ENCODE assay signal across 9 cellular contexts in genomic region chr19:3176715-3177501, GRCh38. TPM values are rescaled to one million over a fixed set of nuclear protein-coding genes. Genes with fewer than 3 reads are reported as not detected.
DNase-seq lines count a peak whose midpoint lies in the region; ATAC-seq and TF ChIP-seq lines count a peak whose summit lies in the region.
"Had no signal": no experiment of that assay in that cellular context is flagged by ENCODE, and none has a peak within 500 bp of the region (broad histone marks: within the 10 kb centered on the region; RNA-seq: fewer than 3 reads in every experiment).

No MANE protein-coding gene starts in this region.

- no peaks in the 10 kb centered on the region for H3K27me3 ChIP-seq in aorta (ENCODE audit: control insufficient read depth in 1 of 2, insufficient read depth in 2 of 2, low read length in 1 of 2)

- no peak overlapping the region for H3K4me3 ChIP-seq in aorta (ENCODE audit: low read length in 2 of 2)

- H3K9me3 ChIP-seq in aorta (ENCODE audit: control insufficient read depth, low read length), result no peaks in the 10 kb centered on the region

- peaks cover 23 to 28% of the 10 kb centered on the region in 2 donors for H3K36me3 Mint-ChIP-seq in activated naive CD4-positive, alpha-beta T cell treated with anti-CD3 and anti-CD28 coated beads, Interleukin-2, amount 50 U/mL, for 72 hours
- H3K36me3 Mint-ChIP-seq in naive B cell (peaks cover 0 to 8% of the 10 kb centered on the region in 2 donors), nephron progenitor cell (ENCODE audit: low read depth) (no peaks in the 10 kb centered on the region)

- H3K4me1 ChIP-seq in aorta (ENCODE audit: control insufficient read depth in 1 of 2, insufficient read depth in 2 of 2, low read length in 2 of 2), result no peaks in the 10 kb centered on the region

- H3K27ac ChIP-seq in aorta (ENCODE audit: low read depth in 1 of 2, low read length in 2 of 2), result no peak overlapping the region

- DNase-seq in GDM1 (lab: John Stamatoyannopoulos, UW), result peak; percentile 10
- DNase-seq in RPMI8226, result peak; percentile 46
- DNase-seq in activated naive CD4-positive, alpha-beta T cell treated with anti-CD3 and anti-CD28 coated beads, Interleukin-2, amount 50 U/mL, for 72 hours (ENCODE audit: low spot score in 2 of 2), result peak; percentile 60 to 84
- DNase-seq in naive B cell, result peak; percentile 25
- DNase-seq in aorta, result peak in 1 of 2 donors; percentile 62
- no peak for DNase-seq in NCI-H2196 (lab: John Stamatoyannopoulos, UW; ENCODE audit: unreplicated experiment)
- no peak for DNase-seq in NCI-H1048 (lab: John Stamatoyannopoulos, UW)
- DNase-seq in nephron progenitor cell, result no peak

- TF ChIP-seq CTCF in nephron progenitor cell (IDR thresholded peaks at IDR 0.05), result no peak

- H3K27me3 Mint-ChIP-seq in naive B cell, result no peaks in the 10 kb centered on the region
- H3K27me3 Mint-ChIP-seq in nephron progenitor cell (ENCODE audit: low read depth, poor library complexity), result peaks cover 12% of the 10 kb centered on the region

- H3K4me1 Mint-ChIP-seq in naive B cell (peaks cover 29 to 47% (median 36%) of the 10 kb centered on the region in 3 donors), nephron progenitor cell (peaks cover 4% of the 10 kb centered on the region)

- intact Hi-C loops in aorta (cut with DNase I), result no loop called here

- peak; percentile 61 to 78 for ATAC-seq in activated naive CD4-positive, alpha-beta T cell treated with anti-CD3 and anti-CD28 coated beads, Interleukin-2, amount 50 U/mL, for 72 hours
- ATAC-seq in naive B cell (ENCODE audit: low read depth in 2 of 2), result no peak
- peak; percentile 49 for ATAC-seq in aorta (ENCODE audit: low FRiP score)

- no peaks in the 10 kb centered on the region for H3K36me3 ChIP-seq in aorta (ENCODE audit: control insufficient read depth in 1 of 2, insufficient read depth in 2 of 2, low read length in 1 of 2)

- H3K27ac Mint-ChIP-seq in activated naive CD4-positive, alpha-beta T cell treated with anti-CD3 and anti-CD28 coated beads, Interleukin-2, amount 50 U/mL, for 72 hours, result peak overlapping the region; percentile 89 to 93
- H3K27ac Mint-ChIP-seq in naive B cell (peak overlapping the region; percentile 91 to 99 (median 98)), nephron progenitor cell (no peak overlapping the region)

- H3K4me3 Mint-ChIP-seq in naive B cell, result peak overlapping the region; percentile 35 to 87 (median 70)
- no peak overlapping the region for H3K4me3 Mint-ChIP-seq in nephron progenitor cell

- 77 to 79% methylated on average over 11 of the region's 11 CpGs for WGBS in aorta, 2 donors

- H3K9me3 Mint-ChIP-seq in activated naive CD4-positive, alpha-beta T cell treated with anti-CD3 and anti-CD28 coated beads, Interleukin-2, amount 50 U/mL, for 72 hours, result no peaks in the 10 kb centered on the region
- H3K9me3 Mint-ChIP-seq in naive B cell (peaks cover 0 to 18% (median 6%) of the 10 kb centered on the region in 7 donors), nephron progenitor cell (no peaks in the 10 kb centered on the region)

RNA-seq across cellular contexts. Expression of gene S1PR4, which starts 1.7 kb away (rescaled TPM):
- 10 to 100 TPM; 18.6 to 62.1 TPM for total RNA-seq in activated naive CD4-positive, alpha-beta T cell treated with anti-CD3 and anti-CD28 coated beads, Interleukin-2, amount 50 U/mL, for 72 hours
- polyA plus RNA-seq in naive B cell (ENCODE audit: low read depth in 6 of 6), result 100 to 1,000 TPM; 307 to 524 (median 405) TPM
- total RNA-seq in aorta, result 1 to 10 TPM; 2.4 to 2.5 TPM
- under 1 TPM; 0.50 to 0.79 TPM for polyA plus RNA-seq in aorta

RNA-seq across cellular contexts. Expression of gene NCLN, which starts 8.8 kb away (rescaled TPM):
- 10 to 100 TPM; 41.7 to 63.3 TPM for total RNA-seq in activated naive CD4-positive, alpha-beta T cell treated with anti-CD3 and anti-CD28 coated beads, Interleukin-2, amount 50 U/mL, for 72 hours
- polyA plus RNA-seq in naive B cell (ENCODE audit: low read depth in 6 of 6), result 10 to 100 TPM; 17.1 to 47.6 (median 29.2) TPM
- 10 to 100 TPM; 26.1 to 29.6 TPM for total RNA-seq in aorta
- polyA plus RNA-seq in aorta, result 10 to 100 TPM; 14.7 to 47.0 TPM

RNA-seq across cellular contexts. Expression of gene GNA15, which starts 41.1 kb away (rescaled TPM):
- total RNA-seq in activated naive CD4-positive, alpha-beta T cell treated with anti-CD3 and anti-CD28 coated beads, Interleukin-2, amount 50 U/mL, for 72 hours, result 100 to 1,000 TPM in 1 of 2 donors, 1 to 10 TPM in 1; 3.0 to 105 TPM
- under 1 TPM in 3 of 6 donors, not detected in 3; 0.21 to 0.59 (median 0.53) TPM for polyA plus RNA-seq in naive B cell (ENCODE audit: low read depth in 6 of 6)
- 10 to 100 TPM in 1 of 2 donors, 1 to 10 TPM in 1; 8.7 to 12.5 TPM for total RNA-seq in aorta
- 1 to 10 TPM; 1.8 to 5.3 TPM for polyA plus RNA-seq in aorta
- total RNA-seq: lung microvascular endothelial cell had no signal

RNA-seq across cellular contexts. Expression of gene CELF5, which starts 47.6 kb away (rescaled TPM):
- total RNA-seq in activated naive CD4-positive, alpha-beta T cell treated with anti-CD3 and anti-CD28 coated beads, Interleukin-2, amount 50 U/mL, for 72 hours, result under 1 TPM in 1 of 2 donors, not detected in 1; 0.66 TPM
- polyA plus RNA-seq in naive B cell (ENCODE audit: low read depth in 6 of 6), result not detected
- total RNA-seq in aorta, result not detected
- polyA plus RNA-seq in aorta, result under 1 TPM in 1 of 2 donors, not detected in 1; 0.08 TPM
- total RNA-seq: lung microvascular endothelial cell had no signal

Comparison
In these comparisons a context has a peak if more than half of its experiments do, and no peak if none do; other contexts are left out.
1. DNase-seq: peak in GDM1 (single experiment), RPMI8226 (single experiment), activated naive CD4-positive, alpha-beta T cell treated with anti-CD3 and anti-CD28 coated beads, Interleukin-2, amount 50 U/mL, for 72 hours (2 of 2) and naive B cell (single experiment); none in NCI-H2196 (single experiment), NCI-H1048 (single experiment) and nephron progenitor cell (single experiment).
2. ATAC-seq: peak in activated naive CD4-positive, alpha-beta T cell treated with anti-CD3 and anti-CD28 coated beads, Interleukin-2, amount 50 U/mL, for 72 hours (2 of 2) and aorta (single experiment); none in naive B cell (0 of 2).
3. RNA of gene S1PR4, which starts 1.7 kb away (total RNA-seq): 18.6 to 62.1 TPM in activated naive CD4-positive, alpha-beta T cell treated with anti-CD3 and anti-CD28 coated beads, Interleukin-2, amount 50 U/mL, for 72 hours; 2.4 to 2.5 TPM in aorta; every median in the first group is over 4 times any median in the second.